Comparison of ENCODE assay signal across 1 cellular context in genomic region chr11:64148200-64148916, GRCh38.
TF ChIP-seq lines count a peak whose summit lies in the region.

No MANE protein-coding gene starts in this region.

TF ChIP-seq in K562, 482 proteins besides CTCF, POLR2A, EP300 and RAD21 (continued from another document):
- TF ChIP-seq GTF3C2 (IDR thresholded peaks at IDR 0.05; ENCODE audit: borderline replicate concordance, extremely low read depth, insufficient read length) (no peak), SMC3 (conservative IDR thresholded peaks at IDR 0.05; ENCODE audit: insufficient read depth, low read depth, low read length) (peak; percentile 60; the same call in 1 of the 2 replicates), DEAF1 (CRISPR knock-in tag; IDR thresholded peaks at IDR 0.05) (peak; percentile 58), ZSCAN29 (IDR thresholded peaks at IDR 0.05) (no peak), CC2D1A (IDR thresholded peaks at IDR 0.05) (0 out of 2 replicates have a peak, but pooled peaks have one; percentile 33), CHD1 (IDR thresholded peaks at IDR 0.05; ENCODE audit: low read length) (no peak), CREB3 (tag; conservative IDR thresholded peaks at IDR 0.05; ENCODE audit: low read depth) (no peak), ZNF592 (IDR thresholded peaks at IDR 0.05) (no peak), CHD4 (IDR thresholded peaks at IDR 0.05; ENCODE audit: insufficient read depth, insufficient replicate concordance, low read depth, low read length, poor library complexity, severe bottlenecking) (no peak), ZNF764 (CRISPR knock-in tag; IDR thresholded peaks at IDR 0.05; ENCODE audit: low read depth) (no peak), ZBTB2 (IDR thresholded peaks at IDR 0.05) (no peak), PTRF (tag; IDR thresholded peaks at IDR 0.05) (no peak), KLF16 (IDR thresholded peaks at IDR 0.05) (0 out of 2 replicates have a peak, but pooled peaks have one; percentile 23)
- TF ChIP-seq, protein P1, sequence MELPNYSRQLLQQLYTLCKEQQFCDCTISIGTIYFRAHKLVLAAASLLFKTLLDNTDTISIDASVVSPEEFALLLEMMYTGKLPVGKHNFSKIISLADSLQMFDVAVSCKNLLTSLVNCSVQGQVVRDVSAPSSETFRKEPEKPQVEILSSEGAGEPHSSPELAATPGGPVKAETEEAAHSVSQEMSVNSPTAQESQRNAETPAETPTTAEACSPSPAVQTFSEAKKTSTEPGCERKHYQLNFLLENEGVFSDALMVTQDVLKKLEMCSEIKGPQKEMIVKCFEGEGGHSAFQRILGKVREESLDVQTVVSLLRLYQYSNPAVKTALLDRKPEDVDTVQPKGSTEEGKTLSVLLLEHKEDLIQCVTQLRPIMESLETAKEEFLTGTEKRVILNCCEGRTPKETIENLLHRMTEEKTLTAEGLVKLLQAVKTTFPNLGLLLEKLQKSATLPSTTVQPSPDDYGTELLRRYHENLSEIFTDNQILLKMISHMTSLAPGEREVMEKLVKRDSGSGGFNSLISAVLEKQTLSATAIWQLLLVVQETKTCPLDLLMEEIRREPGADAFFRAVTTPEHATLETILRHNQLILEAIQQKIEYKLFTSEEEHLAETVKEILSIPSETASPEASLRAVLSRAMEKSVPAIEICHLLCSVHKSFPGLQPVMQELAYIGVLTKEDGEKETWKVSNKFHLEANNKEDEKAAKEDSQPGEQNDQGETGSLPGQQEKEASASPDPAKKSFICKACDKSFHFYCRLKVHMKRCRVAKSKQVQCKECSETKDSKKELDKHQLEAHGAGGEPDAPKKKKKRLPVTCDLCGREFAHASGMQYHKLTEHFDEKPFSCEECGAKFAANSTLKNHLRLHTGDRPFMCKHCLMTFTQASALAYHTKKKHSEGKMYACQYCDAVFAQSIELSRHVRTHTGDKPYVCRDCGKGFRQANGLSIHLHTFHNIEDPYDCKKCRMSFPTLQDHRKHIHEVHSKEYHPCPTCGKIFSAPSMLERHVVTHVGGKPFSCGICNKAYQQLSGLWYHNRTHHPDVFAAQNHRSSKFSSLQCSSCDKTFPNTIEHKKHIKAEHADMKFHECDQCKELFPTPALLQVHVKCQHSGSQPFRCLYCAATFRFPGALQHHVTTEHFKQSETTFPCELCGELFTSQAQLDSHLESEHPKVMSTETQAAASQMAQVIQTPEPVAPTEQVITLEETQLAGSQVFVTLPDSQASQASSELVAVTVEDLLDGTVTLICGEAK (IDR thresholded peaks at IDR 0.05) = no peak
- TF ChIP-seq, protein P1 (CRISPR knock-in tag; IDR thresholded peaks at IDR 0.05) = no peak
- TF ChIP-seq, protein P2, sequence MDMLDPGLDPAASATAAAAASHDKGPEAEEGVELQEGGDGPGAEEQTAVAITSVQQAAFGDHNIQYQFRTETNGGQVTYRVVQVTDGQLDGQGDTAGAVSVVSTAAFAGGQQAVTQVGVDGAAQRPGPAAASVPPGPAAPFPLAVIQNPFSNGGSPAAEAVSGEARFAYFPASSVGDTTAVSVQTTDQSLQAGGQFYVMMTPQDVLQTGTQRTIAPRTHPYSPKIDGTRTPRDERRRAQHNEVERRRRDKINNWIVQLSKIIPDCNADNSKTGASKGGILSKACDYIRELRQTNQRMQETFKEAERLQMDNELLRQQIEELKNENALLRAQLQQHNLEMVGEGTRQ (CRISPR knock-in tag; IDR thresholded peaks at IDR 0.05) = no peak
- TF ChIP-seq, protein P3, sequence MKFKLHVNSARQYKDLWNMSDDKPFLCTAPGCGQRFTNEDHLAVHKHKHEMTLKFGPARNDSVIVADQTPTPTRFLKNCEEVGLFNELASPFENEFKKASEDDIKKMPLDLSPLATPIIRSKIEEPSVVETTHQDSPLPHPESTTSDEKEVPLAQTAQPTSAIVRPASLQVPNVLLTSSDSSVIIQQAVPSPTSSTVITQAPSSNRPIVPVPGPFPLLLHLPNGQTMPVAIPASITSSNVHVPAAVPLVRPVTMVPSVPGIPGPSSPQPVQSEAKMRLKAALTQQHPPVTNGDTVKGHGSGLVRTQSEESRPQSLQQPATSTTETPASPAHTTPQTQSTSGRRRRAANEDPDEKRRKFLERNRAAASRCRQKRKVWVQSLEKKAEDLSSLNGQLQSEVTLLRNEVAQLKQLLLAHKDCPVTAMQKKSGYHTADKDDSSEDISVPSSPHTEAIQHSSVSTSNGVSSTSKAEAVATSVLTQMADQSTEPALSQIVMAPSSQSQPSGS (CRISPR knock-in tag; IDR thresholded peaks at IDR 0.05) = no peak
